8 cellular contexts compared by ENCODE assay signal in the genomic region with DNA sequence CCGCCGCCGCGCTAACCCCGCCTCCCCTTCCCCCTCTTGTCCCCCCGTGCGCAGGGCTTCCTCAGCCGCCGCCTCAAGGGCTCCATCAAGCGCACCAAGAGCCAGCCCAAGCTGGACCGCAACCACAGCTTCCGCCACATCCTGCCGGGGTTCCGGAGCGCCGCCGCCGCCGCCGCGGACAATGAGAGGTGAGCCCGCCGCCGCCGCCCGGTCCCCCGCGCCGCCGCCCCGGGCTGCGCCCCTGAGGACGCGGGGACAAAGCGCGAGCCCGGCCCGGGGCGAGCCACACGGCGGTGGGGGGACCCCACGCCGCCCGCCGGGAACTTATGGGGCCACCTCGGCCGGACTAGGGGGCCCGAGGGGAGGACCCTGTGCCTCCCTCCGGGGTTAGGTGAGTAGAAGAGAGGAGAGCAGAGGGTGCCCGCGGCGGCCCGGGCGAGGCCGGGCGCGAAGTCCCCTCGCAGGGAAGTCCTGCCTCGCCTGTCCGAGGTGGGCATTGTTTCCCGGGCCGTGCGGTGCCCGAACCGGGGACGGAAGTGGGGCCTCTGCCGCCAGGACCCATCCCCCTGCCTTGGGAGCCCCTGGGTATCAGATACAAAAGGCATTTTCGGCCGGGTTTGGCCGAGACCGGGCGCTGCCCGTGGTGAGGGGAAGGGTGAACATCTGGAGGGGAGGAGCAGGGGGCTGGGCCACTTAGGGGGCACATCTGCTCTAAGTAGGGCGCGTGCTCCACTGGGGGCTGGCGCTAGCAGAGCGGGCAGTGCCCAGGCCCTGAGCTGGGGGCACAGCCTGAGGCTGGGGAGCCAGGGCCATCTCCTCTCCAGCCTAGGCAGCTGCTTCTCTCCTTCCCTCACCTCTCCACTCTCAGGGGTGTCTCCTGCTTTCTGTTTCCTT. TPM values are rescaled to one million over a fixed set of nuclear protein-coding genes. Genes with fewer than 3 reads are reported as not detected.
A peak's percentile ranks its signal among the peaks of the same experiment; 100 is the strongest.
DNase-seq lines count a peak whose midpoint lies in the region; ATAC-seq and TF ChIP-seq lines count a peak whose summit lies in the region.

No MANE protein-coding gene starts in this region.

- H3K27me3 ChIP-seq in MM.1S (replicated peaks; ENCODE audit: insufficient read depth, low read length) (peaks cover 24% of the 10 kb centered on the region), osteoblast (ENCODE audit: insufficient read depth, low read length) (peaks cover 14% of the 10 kb centered on the region), vagina (no peaks in the 10 kb centered on the region)

- H3K36me3 ChIP-seq in MM.1S (replicated peaks; ENCODE audit: insufficient read depth, low read length) (no peaks in the 10 kb centered on the region), osteoblast (ENCODE audit: insufficient read depth, low read length) (no peaks in the 10 kb centered on the region), vagina (no peaks in the 10 kb centered on the region)

- no peaks in the 10 kb centered on the region; the same call in 1 of the 2 replicates for H3F3A ChIP-seq in MM.1S (ENCODE audit: insufficient read depth, low read length)

- peak overlapping the region; percentile 81 for H3K4me3 Mint-ChIP-seq in Calu3 (ENCODE audit: low read depth, unreplicated experiment)

- CTCF ChIA-PET in Calu3 (lab: Charles Lee): interaction anchor here (0.6 to 1.3 kb wide), 7 partner anchors 12 to 154 kb away, joined by 3 to 6 read pairs (median 4); no protein-coding TSS in a partner anchor

- H3K4me3 ChIP-seq in MM.1S (ENCODE audit: low read length): peak overlapping the region; percentile 74
- H3K4me3 ChIP-seq in fibroblast of the aortic adventitia (ENCODE audit: low read depth, low read length): peak overlapping the region; percentile 79
- H3K4me3 ChIP-seq in osteoblast (ENCODE audit: insufficient read depth, low read length): peak overlapping the region; percentile 76
- H3K4me3 ChIP-seq in vagina: peak overlapping the region; percentile 56 to 86

- H3K27ac Mint-ChIP-seq in Calu3 (ENCODE audit: unreplicated experiment): no peak overlapping the region

- H3K9me3 Mint-ChIP-seq in Calu3 (ENCODE audit: low read depth, unreplicated experiment): no peaks in the 10 kb centered on the region

- H3K79me2 ChIP-seq in MM.1S (ENCODE audit: low read length): no peaks in the 10 kb centered on the region
- peaks cover 30% of the 10 kb centered on the region for H3K79me2 ChIP-seq in osteoblast (ENCODE audit: insufficient read depth, low read length)

- peaks cover 17% of the 10 kb centered on the region for H3K36me3 Mint-ChIP-seq in Calu3 (ENCODE audit: insufficient read depth, unreplicated experiment)

- TF ChIP-seq CTCF in Calu3 (IDR thresholded peaks at IDR 0.05; ENCODE audit: unreplicated experiment): no peak
- no peak for TF ChIP-seq CTCF in MM.1S (IDR thresholded peaks at IDR 0.05; ENCODE audit: low read length)
- no peak for TF ChIP-seq CTCF in fibroblast of the aortic adventitia (IDR thresholded peaks at IDR 0.05; ENCODE audit: insufficient read depth, low read length)
- TF ChIP-seq CTCF in osteoblast (IDR thresholded peaks at IDR 0.05; ENCODE audit: extremely low read depth, low read depth, low read length): no peak
- no peak for TF ChIP-seq CTCF in vagina (IDR thresholded peaks at IDR 0.05)

- no peaks in the 10 kb centered on the region for H3K9me2 ChIP-seq in MM.1S (replicated peaks; ENCODE audit: insufficient read depth, low read length)

- intact Hi-C loops in Calu3 (cut with micrococcal nuclease; ENCODE audit: unreplicated experiment): loop anchor here (5.0 kb wide), 1 partner anchor 38 kb away; no protein-coding TSS in a partner anchor
- intact Hi-C loops in vagina (cut with DNase I): loop anchor here (5.0 kb wide), 1 partner anchor 293 kb away; no protein-coding TSS in a partner anchor

- H3K9me3 ChIP-seq in MM.1S (replicated peaks; ENCODE audit: insufficient read depth, low read length) (no peaks in the 10 kb centered on the region), osteoblast (ENCODE audit: low read depth, low read length) (no peaks in the 10 kb centered on the region), vagina (no peaks in the 10 kb centered on the region)

- no peaks in the 10 kb centered on the region for H4K20me1 ChIP-seq in MM.1S (ENCODE audit: insufficient read depth, low read length)
- H4K20me1 ChIP-seq in osteoblast (ENCODE audit: insufficient read depth, low read length): peaks cover 37% of the 10 kb centered on the region

- H3K27ac ChIP-seq in MM.1S (ENCODE audit: low read length) (no peak overlapping the region), osteoblast (ENCODE audit: low read depth, low read length) (no peak overlapping the region), vagina (peak overlapping the region; percentile 79)

- peaks cover 8% of the 10 kb centered on the region for H3K4me1 Mint-ChIP-seq in Calu3 (ENCODE audit: low read depth, unreplicated experiment)

- peak; percentile 45 for DNase-seq in Calu3
- peak; percentile 82 for DNase-seq in MM.1S
- peak; percentile 77 for DNase-seq in activated CD8-positive, alpha-beta memory T cell treated with anti-CD3 and anti-CD28 coated beads, Interleukin-2, amount 50 U/mL, for 48 hours
- DNase-seq in fibroblast of the aortic adventitia (ENCODE audit: low read depth): peak; percentile 40
- DNase-seq in osteoblast (ENCODE audit: insufficient read length, low spot score, missing footprints): peak; percentile 93
- no peak for DNase-seq in vagina (ENCODE audit: extremely low spot score in 2 of 2)
- DNase-seq in NCI-H128 (lab: John Stamatoyannopoulos, UW; ENCODE audit: unreplicated experiment): no peak

- peak overlapping the region; percentile 43; the same call in 1 of the 2 replicates for H3K9ac ChIP-seq in MM.1S (ENCODE audit: low read length)

- H3K4me2 ChIP-seq in MM.1S (ENCODE audit: low read depth, low read length) (peak overlapping the region; percentile 90), osteoblast (ENCODE audit: insufficient read depth, low read length) (peak overlapping the region; percentile 85)

- TF ChIP-seq POLR2A in vagina (IDR thresholded peaks at IDR 0.05): peak in 1 of 2 donors; percentile 27

- H3K4me1 ChIP-seq in MM.1S (ENCODE audit: low read length) (no peaks in the 10 kb centered on the region), osteoblast (ENCODE audit: insufficient read depth, low read length) (no peaks in the 10 kb centered on the region), vagina (peaks cover 56% of the 10 kb centered on the region)

- no peaks in the 10 kb centered on the region for H3K27me3 Mint-ChIP-seq in Calu3 (ENCODE audit: unreplicated experiment)

- H2AFZ ChIP-seq in MM.1S (ENCODE audit: low read length): peak overlapping the region; percentile 86
- H2AFZ ChIP-seq in osteoblast (ENCODE audit: low read length): peak overlapping the region; percentile 53

- no TSS peak for BruUV-seq in Calu3 (replicated peaks; lab: Mats Ljungman, UMichigan)

- ATAC-seq in GM19455 (IDR thresholded peaks at IDR 0.05; ENCODE audit: unreplicated experiment): peak; percentile 64

RNA-seq across cellular contexts. Expression of a gene that starts 48.1 kb away (rescaled TPM):
- total RNA-seq in Calu3 (2022) (56.3 and 59.0 TPM in 2 replicates), fibroblast of the aortic adventitia (ENCODE audit: low replicate concordance) (11.4 and 17.4 TPM in 2 replicates), osteoblast (49.2 and 60.8 TPM in 2 replicates), vagina (38.8 TPM)

Comparison
In these comparisons a context has a peak if more than half of its experiments do, and no peak if none do; other contexts are left out.
1. DNase-seq: peak in Calu3 (single experiment), MM.1S (single experiment), activated CD8-positive, alpha-beta memory T cell treated with anti-CD3 and anti-CD28 coated beads, Interleukin-2, amount 50 U/mL, for 48 hours (single experiment), fibroblast of the aortic adventitia (single experiment) and osteoblast (single experiment); none in vagina (0 of 2) and NCI-H128 (single experiment).
2. Peak in every context shown above with its lines, with median percentiles within 50 percentile points of each other: H3K4me3 ChIP-seq.